8 cellular contexts compared by ENCODE assay signal in the genomic region with DNA sequence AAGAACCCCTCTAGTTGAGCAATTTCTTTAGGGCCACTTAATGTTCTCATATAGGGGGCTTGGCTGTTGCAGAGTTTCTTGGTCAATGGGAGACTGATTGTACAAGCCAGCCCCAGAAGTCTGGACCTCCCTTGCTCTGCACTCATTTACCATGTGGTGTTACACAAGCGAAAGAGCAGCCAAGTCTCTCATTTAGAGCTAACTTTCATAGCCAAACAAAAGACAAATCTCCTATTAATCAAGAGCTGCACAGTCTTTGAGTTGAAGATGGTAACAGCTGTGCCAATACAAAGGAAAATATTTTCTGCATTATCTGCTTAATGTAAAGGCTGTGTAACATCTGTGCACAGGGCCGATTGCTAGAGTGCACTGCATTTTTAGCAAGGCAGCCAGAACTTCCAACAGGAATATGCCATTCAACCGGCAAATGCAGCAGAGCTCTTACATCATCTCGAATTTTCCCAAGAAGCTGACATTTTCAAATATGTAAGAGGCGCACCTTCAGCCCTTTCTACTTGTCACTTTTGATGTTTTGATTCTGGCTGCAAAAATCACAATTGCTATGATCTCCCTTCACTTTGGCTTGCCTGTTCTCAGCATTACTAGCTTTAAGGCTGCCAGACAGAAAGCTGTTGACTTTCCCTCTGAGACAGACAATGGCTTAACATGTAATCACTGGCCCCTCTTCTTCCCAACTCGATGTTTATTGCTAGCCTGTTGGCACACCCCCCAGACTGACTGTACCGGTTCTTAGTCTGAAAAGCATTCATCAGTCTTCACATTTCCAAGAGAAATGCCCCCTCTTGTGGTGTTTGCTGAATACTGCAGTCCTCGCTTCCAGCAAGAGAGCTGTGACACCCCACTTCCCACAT.
A peak's percentile ranks its signal among the peaks of the same experiment; 100 is the strongest.
DNase-seq lines count a peak whose midpoint lies in the region; ATAC-seq lines count a peak whose summit lies in the region.

No MANE protein-coding gene starts in this region.

- no peaks in the 10 kb centered on the region for H3K9me3 Mint-ChIP-seq in naive B cell

- H3K27ac Mint-ChIP-seq in naive B cell, result no peak overlapping the region

- no peaks in the 10 kb centered on the region for H3K36me3 Mint-ChIP-seq in naive B cell

- no peak overlapping the region for H3K4me3 Mint-ChIP-seq in naive B cell

- ATAC-seq in GM21423 (IDR thresholded peaks at IDR 0.05; ENCODE audit: unreplicated experiment), result peak; percentile 90
- peak; percentile 74 to 94 for ATAC-seq in naive B cell (ENCODE audit: low read depth in 2 of 2)

- H3K27ac ChIP-seq in epithelial cell of prostate, result no peak overlapping the region

- peaks cover 5 to 6% (median 5%) of the 10 kb centered on the region in 3 donors for H3K4me1 Mint-ChIP-seq in naive B cell

- peak; percentile 40 for DNase-seq in DMS 273 treated with DMSO at 0.1 percent for 48 hours (lab: John Stamatoyannopoulos, UW)
- peak; percentile 91 for DNase-seq in HT-29 (ENCODE audit: low spot score)
- peak; percentile 19 for DNase-seq in NOMO-1 treated with dmso at 0.1 percent for 144 hours (lab: John Stamatoyannopoulos, UW; ENCODE audit: unreplicated experiment)
- DNase-seq in activated CD8-positive, alpha-beta memory T cell treated with anti-CD3 and anti-CD28 coated beads, Interleukin-2, amount 50 U/mL, for 4 hours, result peak; percentile 65
- peak; percentile 74 for DNase-seq in epithelial cell of prostate (ENCODE audit: low read depth, low spot score)
- peak; percentile 48 for DNase-seq in naive B cell
- DNase-seq in stimulated activated CD8-positive, alpha-beta memory T cell treated with anti-CD3 and anti-CD28 coated beads, Interleukin-7, amount 100 ng/mL, for 4 hours (ENCODE audit: low read depth in 2 of 2), result peak; percentile 24 to 55

- no peaks in the 10 kb centered on the region for H3K27me3 Mint-ChIP-seq in naive B cell

Comparison
In these comparisons a context has a peak if more than half of its experiments do, and no peak if none do; other contexts are left out.
1. DNase-seq: peak in every context shown above with its lines; median percentile 91 in HT-29; 74 in epithelial cell of prostate; 65 in activated CD8-positive, alpha-beta memory T cell treated with anti-CD3 and anti-CD28 coated beads, Interleukin-2, amount 50 U/mL, for 4 hours; 48 in naive B cell; 40 in DMS 273 treated with DMSO at 0.1 percent for 48 hours; 40 in stimulated activated CD8-positive, alpha-beta memory T cell treated with anti-CD3 and anti-CD28 coated beads, Interleukin-7, amount 100 ng/mL, for 4 hours; 19 in NOMO-1 treated with dmso at 0.1 percent for 144 hours.